ENCODE assay signal across 1 cellular context in the genomic region with DNA sequence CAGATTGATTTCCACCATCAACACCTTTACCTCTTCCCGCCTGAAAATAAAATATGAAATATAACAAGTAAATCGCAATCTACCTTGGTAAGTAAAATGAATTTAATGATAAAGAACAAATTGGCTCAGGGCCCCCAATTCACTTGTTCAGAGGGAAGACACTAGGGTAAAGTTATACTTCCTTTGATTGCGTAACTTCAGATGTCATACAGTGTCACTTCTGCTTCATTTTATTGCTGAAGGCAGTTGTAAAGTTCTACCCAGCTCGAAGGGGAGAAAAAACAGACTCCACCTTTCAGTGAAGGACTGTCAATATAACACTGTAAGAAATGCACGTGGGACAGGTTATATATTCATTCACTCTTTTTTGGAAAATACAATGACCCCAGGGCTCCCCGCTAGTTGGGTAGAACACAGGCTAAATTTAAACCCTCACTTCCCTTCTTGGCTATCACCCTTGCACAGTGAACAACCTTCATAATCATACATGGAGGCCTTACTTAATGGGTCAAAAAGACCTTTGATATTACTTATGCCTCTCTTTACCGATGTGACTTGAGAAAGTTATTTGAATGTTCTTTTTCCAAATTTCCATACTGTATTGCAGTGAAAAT.
TF ChIP-seq lines count a peak whose summit lies in the region.

No MANE protein-coding gene starts in this region.

TF ChIP-seq in K562, 482 proteins besides CTCF, POLR2A, EP300 and RAD21 (continued from another document and continues in another):
- TF ChIP-seq, protein P1, sequence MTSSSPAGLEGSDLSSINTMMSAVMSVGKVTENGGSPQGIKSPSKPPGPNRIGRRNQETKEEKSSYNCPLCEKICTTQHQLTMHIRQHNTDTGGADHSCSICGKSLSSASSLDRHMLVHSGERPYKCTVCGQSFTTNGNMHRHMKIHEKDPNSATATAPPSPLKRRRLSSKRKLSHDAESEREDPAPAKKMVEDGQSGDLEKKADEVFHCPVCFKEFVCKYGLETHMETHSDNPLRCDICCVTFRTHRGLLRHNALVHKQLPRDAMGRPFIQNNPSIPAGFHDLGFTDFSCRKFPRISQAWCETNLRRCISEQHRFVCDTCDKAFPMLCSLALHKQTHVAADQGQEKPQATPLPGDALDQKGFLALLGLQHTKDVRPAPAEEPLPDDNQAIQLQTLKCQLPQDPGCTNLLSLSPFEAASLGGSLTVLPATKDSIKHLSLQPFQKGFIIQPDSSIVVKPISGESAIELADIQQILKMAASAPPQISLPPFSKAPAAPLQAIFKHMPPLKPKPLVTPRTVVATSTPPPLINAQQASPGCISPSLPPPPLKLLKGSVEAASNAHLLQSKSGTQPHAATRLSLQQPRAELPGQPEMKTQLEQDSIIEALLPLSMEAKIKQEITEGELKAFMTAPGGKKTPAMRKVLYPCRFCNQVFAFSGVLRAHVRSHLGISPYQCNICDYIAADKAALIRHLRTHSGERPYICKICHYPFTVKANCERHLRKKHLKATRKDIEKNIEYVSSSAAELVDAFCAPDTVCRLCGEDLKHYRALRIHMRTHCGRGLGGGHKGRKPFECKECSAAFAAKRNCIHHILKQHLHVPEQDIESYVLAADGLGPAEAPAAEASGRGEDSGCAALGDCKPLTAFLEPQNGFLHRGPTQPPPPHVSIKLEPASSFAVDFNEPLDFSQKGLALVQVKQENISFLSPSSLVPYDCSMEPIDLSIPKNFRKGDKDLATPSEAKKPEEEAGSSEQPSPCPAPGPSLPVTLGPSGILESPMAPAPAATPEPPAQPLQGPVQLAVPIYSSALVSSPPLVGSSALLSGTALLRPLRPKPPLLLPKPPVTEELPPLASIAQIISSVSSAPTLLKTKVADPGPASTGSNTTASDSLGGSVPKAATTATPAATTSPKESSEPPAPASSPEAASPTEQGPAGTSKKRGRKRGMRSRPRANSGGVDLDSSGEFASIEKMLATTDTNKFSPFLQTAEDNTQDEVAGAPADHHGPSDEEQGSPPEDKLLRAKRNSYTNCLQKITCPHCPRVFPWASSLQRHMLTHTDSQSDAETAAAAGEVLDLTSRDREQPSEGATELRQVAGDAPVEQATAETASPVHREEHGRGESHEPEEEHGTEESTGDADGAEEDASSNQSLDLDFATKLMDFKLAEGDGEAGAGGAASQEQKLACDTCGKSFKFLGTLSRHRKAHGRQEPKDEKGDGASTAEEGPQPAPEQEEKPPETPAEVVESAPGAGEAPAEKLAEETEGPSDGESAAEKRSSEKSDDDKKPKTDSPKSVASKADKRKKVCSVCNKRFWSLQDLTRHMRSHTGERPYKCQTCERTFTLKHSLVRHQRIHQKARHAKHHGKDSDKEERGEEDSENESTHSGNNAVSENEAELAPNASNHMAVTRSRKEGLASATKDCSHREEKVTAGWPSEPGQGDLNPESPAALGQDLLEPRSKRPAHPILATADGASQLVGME (CRISPR knock-in tag; IDR thresholded peaks at IDR 0.05) = no peak
- TF ChIP-seq TRIM24 (IDR thresholded peaks at IDR 0.05) (peak; percentile 58 to 68; a peak in 3 of 4 replicates), ETV5 (CRISPR knock-in tag; IDR thresholded peaks at IDR 0.05; ENCODE audit: low read depth) (no peak), PURB (CRISPR knock-in tag; IDR thresholded peaks at IDR 0.05; ENCODE audit: low read depth) (no peak), POLR2B (IDR thresholded peaks at IDR 0.05; ENCODE audit: low read depth, partially characterized antibody) (no peak), ZBTB7A (IDR thresholded peaks at IDR 0.05; ENCODE audit: borderline replicate concordance, control insufficient read depth, low read depth, low read length) (no peak), WHSC1 (IDR thresholded peaks at IDR 0.05; ENCODE audit: low read length) (no peak), ZNF76 (CRISPR knock-in tag; IDR thresholded peaks at IDR 0.05; ENCODE audit: borderline replicate concordance) (no peak), NCOR1 (IDR thresholded peaks at IDR 0.05) (no peak), HNRNPUL1 (IDR thresholded peaks at IDR 0.05; ENCODE audit: low read length) (no peak), CBX1 (IDR thresholded peaks at IDR 0.05; ENCODE audit: low read depth) (no peak), BCOR (IDR thresholded peaks at IDR 0.05) (no peak), HDAC8 (tag; IDR thresholded peaks at IDR 0.05) (no peak), CCNT2 (IDR thresholded peaks at IDR 0.05; ENCODE audit: borderline replicate concordance, extremely low read depth, insufficient read length, low read depth, low read length) (no peak), NFIC (IDR thresholded peaks at IDR 0.05) (no peak; the same call in 1 of the 2 replicates), POLR2H (tag; IDR thresholded peaks at IDR 0.05; ENCODE audit: low read depth) (no peak), CHD1 (IDR thresholded peaks at IDR 0.05; ENCODE audit: low read length) (no peak), HDAC6 (IDR thresholded peaks at IDR 0.05; ENCODE audit: low read depth, low read length) (no peak), ZNF785 (CRISPR knock-in tag; IDR thresholded peaks at IDR 0.05) (no peak), ZNF24 (IDR thresholded peaks at IDR 0.05) (peak; percentile 67), KDM5B (IDR thresholded peaks at IDR 0.05; ENCODE audit: insufficient replicate concordance, low read depth, low read length) (no peak), GTF2E2 (tag; IDR thresholded peaks at IDR 0.05) (no peak), ZNF431 (CRISPR knock-in tag; IDR thresholded peaks at IDR 0.05) (no peak), COPS2 (conservative IDR thresholded peaks at IDR 0.05) (no peak)
- TF ChIP-seq, protein P2, sequence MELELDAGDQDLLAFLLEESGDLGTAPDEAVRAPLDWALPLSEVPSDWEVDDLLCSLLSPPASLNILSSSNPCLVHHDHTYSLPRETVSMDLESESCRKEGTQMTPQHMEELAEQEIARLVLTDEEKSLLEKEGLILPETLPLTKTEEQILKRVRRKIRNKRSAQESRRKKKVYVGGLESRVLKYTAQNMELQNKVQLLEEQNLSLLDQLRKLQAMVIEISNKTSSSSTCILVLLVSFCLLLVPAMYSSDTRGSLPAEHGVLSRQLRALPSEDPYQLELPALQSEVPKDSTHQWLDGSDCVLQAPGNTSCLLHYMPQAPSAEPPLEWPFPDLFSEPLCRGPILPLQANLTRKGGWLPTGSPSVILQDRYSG (tag; conservative IDR thresholded peaks at IDR 0.05; ENCODE audit: low read depth) = no peak
- TF ChIP-seq, protein P3, sequence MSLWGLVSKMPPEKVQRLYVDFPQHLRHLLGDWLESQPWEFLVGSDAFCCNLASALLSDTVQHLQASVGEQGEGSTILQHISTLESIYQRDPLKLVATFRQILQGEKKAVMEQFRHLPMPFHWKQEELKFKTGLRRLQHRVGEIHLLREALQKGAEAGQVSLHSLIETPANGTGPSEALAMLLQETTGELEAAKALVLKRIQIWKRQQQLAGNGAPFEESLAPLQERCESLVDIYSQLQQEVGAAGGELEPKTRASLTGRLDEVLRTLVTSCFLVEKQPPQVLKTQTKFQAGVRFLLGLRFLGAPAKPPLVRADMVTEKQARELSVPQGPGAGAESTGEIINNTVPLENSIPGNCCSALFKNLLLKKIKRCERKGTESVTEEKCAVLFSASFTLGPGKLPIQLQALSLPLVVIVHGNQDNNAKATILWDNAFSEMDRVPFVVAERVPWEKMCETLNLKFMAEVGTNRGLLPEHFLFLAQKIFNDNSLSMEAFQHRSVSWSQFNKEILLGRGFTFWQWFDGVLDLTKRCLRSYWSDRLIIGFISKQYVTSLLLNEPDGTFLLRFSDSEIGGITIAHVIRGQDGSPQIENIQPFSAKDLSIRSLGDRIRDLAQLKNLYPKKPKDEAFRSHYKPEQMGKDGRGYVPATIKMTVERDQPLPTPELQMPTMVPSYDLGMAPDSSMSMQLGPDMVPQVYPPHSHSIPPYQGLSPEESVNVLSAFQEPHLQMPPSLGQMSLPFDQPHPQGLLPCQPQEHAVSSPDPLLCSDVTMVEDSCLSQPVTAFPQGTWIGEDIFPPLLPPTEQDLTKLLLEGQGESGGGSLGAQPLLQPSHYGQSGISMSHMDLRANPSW (CRISPR knock-in tag; IDR thresholded peaks at IDR 0.05) = no peak
- TF ChIP-seq, protein P4, sequence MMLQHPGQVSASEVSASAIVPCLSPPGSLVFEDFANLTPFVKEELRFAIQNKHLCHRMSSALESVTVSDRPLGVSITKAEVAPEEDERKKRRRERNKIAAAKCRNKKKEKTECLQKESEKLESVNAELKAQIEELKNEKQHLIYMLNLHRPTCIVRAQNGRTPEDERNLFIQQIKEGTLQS (IDR thresholded peaks at IDR 0.05) = peak; percentile 83
- TF ChIP-seq, protein P4 (CRISPR knock-in tag; conservative IDR thresholded peaks at IDR 0.05) = no peak
- TF ChIP-seq, protein P5, sequence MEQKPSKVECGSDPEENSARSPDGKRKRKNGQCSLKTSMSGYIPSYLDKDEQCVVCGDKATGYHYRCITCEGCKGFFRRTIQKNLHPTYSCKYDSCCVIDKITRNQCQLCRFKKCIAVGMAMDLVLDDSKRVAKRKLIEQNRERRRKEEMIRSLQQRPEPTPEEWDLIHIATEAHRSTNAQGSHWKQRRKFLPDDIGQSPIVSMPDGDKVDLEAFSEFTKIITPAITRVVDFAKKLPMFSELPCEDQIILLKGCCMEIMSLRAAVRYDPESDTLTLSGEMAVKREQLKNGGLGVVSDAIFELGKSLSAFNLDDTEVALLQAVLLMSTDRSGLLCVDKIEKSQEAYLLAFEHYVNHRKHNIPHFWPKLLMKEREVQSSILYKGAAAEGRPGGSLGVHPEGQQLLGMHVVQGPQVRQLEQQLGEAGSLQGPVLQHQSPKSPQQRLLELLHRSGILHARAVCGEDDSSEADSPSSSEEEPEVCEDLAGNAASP (IDR thresholded peaks at IDR 0.05) = no peak
- TF ChIP-seq, protein P6, sequence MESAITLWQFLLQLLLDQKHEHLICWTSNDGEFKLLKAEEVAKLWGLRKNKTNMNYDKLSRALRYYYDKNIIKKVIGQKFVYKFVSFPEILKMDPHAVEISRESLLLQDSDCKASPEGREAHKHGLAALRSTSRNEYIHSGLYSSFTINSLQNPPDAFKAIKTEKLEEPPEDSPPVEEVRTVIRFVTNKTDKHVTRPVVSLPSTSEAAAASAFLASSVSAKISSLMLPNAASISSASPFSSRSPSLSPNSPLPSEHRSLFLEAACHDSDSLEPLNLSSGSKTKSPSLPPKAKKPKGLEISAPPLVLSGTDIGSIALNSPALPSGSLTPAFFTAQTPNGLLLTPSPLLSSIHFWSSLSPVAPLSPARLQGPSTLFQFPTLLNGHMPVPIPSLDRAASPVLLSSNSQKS (CRISPR knock-in tag; IDR thresholded peaks at IDR 0.05) = no peak
- TF ChIP-seq, protein P7, sequence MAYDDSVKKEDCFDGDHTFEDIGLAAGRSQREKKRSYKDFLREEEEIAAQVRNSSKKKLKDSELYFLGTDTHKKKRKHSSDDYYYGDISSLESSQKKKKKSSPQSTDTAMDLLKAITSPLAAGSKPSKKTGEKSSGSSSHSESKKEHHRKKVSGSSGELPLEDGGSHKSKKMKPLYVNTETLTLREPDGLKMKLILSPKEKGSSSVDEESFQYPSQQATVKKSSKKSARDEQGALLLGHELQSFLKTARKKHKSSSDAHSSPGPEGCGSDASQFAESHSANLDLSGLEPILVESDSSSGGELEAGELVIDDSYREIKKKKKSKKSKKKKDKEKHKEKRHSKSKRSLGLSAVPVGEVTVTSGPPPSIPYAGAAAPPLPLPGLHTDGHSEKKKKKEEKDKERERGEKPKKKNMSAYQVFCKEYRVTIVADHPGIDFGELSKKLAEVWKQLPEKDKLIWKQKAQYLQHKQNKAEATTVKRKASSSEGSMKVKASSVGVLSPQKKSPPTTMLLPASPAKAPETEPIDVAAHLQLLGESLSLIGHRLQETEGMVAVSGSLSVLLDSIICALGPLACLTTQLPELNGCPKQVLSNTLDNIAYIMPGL (CRISPR knock-in tag; IDR thresholded peaks at IDR 0.05) = no peak
- TF ChIP-seq, protein P8, sequence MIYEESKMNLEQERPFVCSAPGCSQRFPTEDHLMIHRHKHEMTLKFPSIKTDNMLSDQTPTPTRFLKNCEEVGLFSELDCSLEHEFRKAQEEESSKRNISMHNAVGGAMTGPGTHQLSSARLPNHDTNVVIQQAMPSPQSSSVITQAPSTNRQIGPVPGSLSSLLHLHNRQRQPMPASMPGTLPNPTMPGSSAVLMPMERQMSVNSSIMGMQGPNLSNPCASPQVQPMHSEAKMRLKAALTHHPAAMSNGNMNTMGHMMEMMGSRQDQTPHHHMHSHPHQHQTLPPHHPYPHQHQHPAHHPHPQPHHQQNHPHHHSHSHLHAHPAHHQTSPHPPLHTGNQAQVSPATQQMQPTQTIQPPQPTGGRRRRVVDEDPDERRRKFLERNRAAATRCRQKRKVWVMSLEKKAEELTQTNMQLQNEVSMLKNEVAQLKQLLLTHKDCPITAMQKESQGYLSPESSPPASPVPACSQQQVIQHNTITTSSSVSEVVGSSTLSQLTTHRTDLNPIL (CRISPR knock-in tag; IDR thresholded peaks at IDR 0.05) = no peak
- TF ChIP-seq, protein P9, sequence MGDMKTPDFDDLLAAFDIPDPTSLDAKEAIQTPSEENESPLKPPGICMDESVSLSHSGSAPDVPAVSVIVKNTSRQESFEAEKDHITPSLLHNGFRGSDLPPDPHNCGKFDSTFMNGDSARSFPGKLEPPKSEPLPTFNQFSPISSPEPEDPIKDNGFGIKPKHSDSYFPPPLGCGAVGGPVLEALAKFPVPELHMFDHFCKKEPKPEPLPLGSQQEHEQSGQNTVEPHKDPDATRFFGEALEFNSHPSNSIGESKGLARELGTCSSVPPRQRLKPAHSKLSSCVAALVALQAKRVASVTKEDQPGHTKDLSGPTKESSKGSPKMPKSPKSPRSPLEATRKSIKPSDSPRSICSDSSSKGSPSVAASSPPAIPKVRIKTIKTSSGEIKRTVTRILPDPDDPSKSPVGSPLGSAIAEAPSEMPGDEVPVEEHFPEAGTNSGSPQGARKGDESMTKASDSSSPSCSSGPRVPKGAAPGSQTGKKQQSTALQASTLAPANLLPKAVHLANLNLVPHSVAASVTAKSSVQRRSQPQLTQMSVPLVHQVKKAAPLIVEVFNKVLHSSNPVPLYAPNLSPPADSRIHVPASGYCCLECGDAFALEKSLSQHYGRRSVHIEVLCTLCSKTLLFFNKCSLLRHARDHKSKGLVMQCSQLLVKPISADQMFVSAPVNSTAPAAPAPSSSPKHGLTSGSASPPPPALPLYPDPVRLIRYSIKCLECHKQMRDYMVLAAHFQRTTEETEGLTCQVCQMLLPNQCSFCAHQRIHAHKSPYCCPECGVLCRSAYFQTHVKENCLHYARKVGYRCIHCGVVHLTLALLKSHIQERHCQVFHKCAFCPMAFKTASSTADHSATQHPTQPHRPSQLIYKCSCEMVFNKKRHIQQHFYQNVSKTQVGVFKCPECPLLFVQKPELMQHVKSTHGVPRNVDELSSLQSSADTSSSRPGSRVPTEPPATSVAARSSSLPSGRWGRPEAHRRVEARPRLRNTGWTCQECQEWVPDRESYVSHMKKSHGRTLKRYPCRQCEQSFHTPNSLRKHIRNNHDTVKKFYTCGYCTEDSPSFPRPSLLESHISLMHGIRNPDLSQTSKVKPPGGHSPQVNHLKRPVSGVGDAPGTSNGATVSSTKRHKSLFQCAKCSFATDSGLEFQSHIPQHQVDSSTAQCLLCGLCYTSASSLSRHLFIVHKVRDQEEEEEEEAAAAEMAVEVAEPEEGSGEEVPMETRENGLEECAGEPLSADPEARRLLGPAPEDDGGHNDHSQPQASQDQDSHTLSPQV (IDR thresholded peaks at IDR 0.05) = peak; percentile 82
- TF ChIP-seq, protein P10, sequence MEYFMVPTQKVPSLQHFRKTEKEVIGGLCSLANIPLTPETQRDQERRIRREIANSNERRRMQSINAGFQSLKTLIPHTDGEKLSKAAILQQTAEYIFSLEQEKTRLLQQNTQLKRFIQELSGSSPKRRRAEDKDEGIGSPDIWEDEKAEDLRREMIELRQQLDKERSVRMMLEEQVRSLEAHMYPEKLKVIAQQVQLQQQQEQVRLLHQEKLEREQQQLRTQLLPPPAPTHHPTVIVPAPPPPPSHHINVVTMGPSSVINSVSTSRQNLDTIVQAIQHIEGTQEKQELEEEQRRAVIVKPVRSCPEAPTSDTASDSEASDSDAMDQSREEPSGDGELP (CRISPR knock-in tag; IDR thresholded peaks at IDR 0.05; ENCODE audit: borderline replicate concordance) = no peak
- TF ChIP-seq, protein P11, sequence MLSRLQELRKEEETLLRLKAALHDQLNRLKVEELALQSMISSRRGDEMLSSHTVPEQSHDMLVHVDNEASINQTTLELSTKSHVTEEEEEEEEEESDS (CRISPR knock-in tag; IDR thresholded peaks at IDR 0.05) = no peak
